9 cellular contexts compared by ENCODE assay signal in the genomic region with DNA sequence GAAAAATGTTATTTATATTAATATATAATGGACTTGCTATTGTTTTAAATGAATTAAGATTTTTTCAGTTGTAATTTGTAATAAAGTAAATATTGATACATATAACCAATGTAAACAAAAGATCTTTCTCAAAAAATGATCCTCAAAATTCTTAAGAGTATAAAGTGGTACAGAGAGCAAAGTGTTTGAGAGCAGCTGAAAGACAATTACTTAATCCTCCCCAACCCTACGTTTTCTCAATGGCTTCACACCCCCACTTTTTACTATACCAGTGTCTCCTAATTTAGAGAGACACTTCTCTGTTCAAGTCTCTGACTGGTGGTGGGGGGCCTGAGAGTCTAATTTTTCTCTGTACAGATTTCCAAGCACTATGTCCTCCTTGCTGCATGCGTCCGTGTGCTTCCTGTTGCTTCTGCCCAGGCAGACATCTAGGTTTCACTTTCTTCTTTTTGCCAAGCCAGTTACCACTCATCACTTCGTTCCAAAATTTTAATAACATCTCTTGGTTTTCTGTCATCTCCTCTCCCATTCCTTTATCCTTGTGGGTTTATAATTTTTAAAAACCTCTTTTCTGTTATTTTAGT.
DNase-seq lines count a peak whose midpoint lies in the region; ATAC-seq, FAIRE-seq and TF ChIP-seq lines count a peak whose summit lies in the region.
"Had no signal": no experiment of that assay in that cellular context is flagged by ENCODE, and none has a peak within 500 bp of the region (broad histone marks: within the 10 kb centered on the region; RNA-seq: fewer than 3 reads in every experiment).

No MANE protein-coding gene starts in this region.

- H3K27me3 ChIP-seq in AG04450 (ENCODE audit: control insufficient read depth, insufficient read depth, low read length) (peaks cover 2% of the 10 kb centered on the region), heart left ventricle (no peaks in the 10 kb centered on the region), ascending aorta (no peaks in the 10 kb centered on the region)

- TF ChIP-seq CTCF in AG04450 (IDR thresholded peaks at IDR 0.05; ENCODE audit: low read depth, low read length) (no peak), heart left ventricle (IDR thresholded peaks at IDR 0.05) (no peak), ascending aorta (IDR thresholded peaks at IDR 0.05) (no peak)

- H3K4me3 Mint-ChIP-seq in activated CD4-positive, alpha-beta memory T cell treated with anti-CD3 and anti-CD28 coated beads for 36 hours: peak overlapping the region; percentile 42
- H3K4me3 Mint-ChIP-seq in stimulated activated effector memory CD8-positive, alpha-beta T cell treated with anti-CD3 and anti-CD28 coated beads, Interleukin-12 subunit alpha, Interleukin-12 subunit beta, amount 100 ng/mL, for 72 hours: peak overlapping the region; percentile 12

- H3K4me1 Mint-ChIP-seq in activated CD4-positive, alpha-beta memory T cell treated with anti-CD3 and anti-CD28 coated beads for 36 hours (ENCODE audit: low read depth): no peaks in the 10 kb centered on the region
- no peaks in the 10 kb centered on the region for H3K4me1 Mint-ChIP-seq in stimulated activated effector memory CD8-positive, alpha-beta T cell treated with anti-CD3 and anti-CD28 coated beads, Interleukin-12 subunit alpha, Interleukin-12 subunit beta, amount 100 ng/mL, for 72 hours

- H3K9me3 ChIP-seq in AG04450 (ENCODE audit: control insufficient read depth, insufficient read depth, low read length): no peaks in the 10 kb centered on the region
- peaks cover 0 to 9% (median 0%) of the 10 kb centered on the region in 12 donors for H3K9me3 ChIP-seq in heart left ventricle
- H3K9me3 ChIP-seq in ascending aorta: no peaks in the 10 kb centered on the region

- no peaks in the 10 kb centered on the region for H3K36me3 ChIP-seq in heart left ventricle
- H3K36me3 ChIP-seq in ascending aorta: no peaks in the 10 kb centered on the region

- intact Hi-C loops in activated CD4-positive, alpha-beta memory T cell treated with anti-CD3 and anti-CD28 coated beads for 36 hours (cut with micrococcal nuclease): no loop called here
- intact Hi-C loops in left cardiac atrium (cut with DNase I): no loop called here
- intact Hi-C loops in heart left ventricle (cut with DNase I): no loop called here
- intact Hi-C loops in ascending aorta (cut with DNase I): no loop called here

- no peak overlapping the region for H3K27ac Mint-ChIP-seq in activated CD4-positive, alpha-beta memory T cell treated with anti-CD3 and anti-CD28 coated beads for 36 hours
- H3K27ac Mint-ChIP-seq in stimulated activated effector memory CD8-positive, alpha-beta T cell treated with anti-CD3 and anti-CD28 coated beads, Interleukin-12 subunit alpha, Interleukin-12 subunit beta, amount 100 ng/mL, for 72 hours: no peak overlapping the region
- H3K27ac Mint-ChIP-seq: activated naive CD4-positive, alpha-beta T cell treated with anti-CD3 and anti-CD28 coated beads, Interleukin-2, amount 50 U/mL, for 72 hours had no signal

- peak; percentile 70 for FAIRE-seq in GM19239 (lab: Jason Lieb, UNC)

- WGBS in heart left ventricle, 4 donors: 52 to 56% (median 54%) methylated on average over 4 of the region's 4 CpGs

- H3K36me3 Mint-ChIP-seq in activated CD4-positive, alpha-beta memory T cell treated with anti-CD3 and anti-CD28 coated beads for 36 hours: no peaks in the 10 kb centered on the region
- no peaks in the 10 kb centered on the region for H3K36me3 Mint-ChIP-seq in stimulated activated effector memory CD8-positive, alpha-beta T cell treated with anti-CD3 and anti-CD28 coated beads, Interleukin-12 subunit alpha, Interleukin-12 subunit beta, amount 100 ng/mL, for 72 hours
- H3K36me3 Mint-ChIP-seq: activated naive CD4-positive, alpha-beta T cell treated with anti-CD3 and anti-CD28 coated beads, Interleukin-2, amount 50 U/mL, for 72 hours had no signal

- H3K9me3 Mint-ChIP-seq in activated CD4-positive, alpha-beta memory T cell treated with anti-CD3 and anti-CD28 coated beads for 36 hours: peaks cover 9% of the 10 kb centered on the region
- peaks cover 19% of the 10 kb centered on the region for H3K9me3 Mint-ChIP-seq in stimulated activated effector memory CD8-positive, alpha-beta T cell treated with anti-CD3 and anti-CD28 coated beads, Interleukin-12 subunit alpha, Interleukin-12 subunit beta, amount 100 ng/mL, for 72 hours

- DNase-seq in AG04450 (ENCODE audit: low read depth, low spot score): no peak
- DNase-seq in GM19239 (ENCODE audit: insufficient read length, low spot score): peak; percentile 7
- no peak for DNase-seq in activated CD4-positive, alpha-beta memory T cell treated with anti-CD3 and anti-CD28 coated beads for 36 hours
- DNase-seq in stimulated activated effector memory CD8-positive, alpha-beta T cell treated with anti-CD3 and anti-CD28 coated beads, Interleukin-12 subunit alpha, Interleukin-12 subunit beta, amount 100 ng/mL, for 72 hours (ENCODE audit: low spot score in 2 of 2): no peak
- DNase-seq in left cardiac atrium: no peak
- no peak for DNase-seq in heart left ventricle
- DNase-seq in ascending aorta (ENCODE audit: low spot score in 2 of 2): no peak

- POLR2A ChIA-PET in AG04450 (lab: Yijun Ruan, JAX): no interaction called here
- POLR2A ChIA-PET in activated CD4-positive, alpha-beta memory T cell treated with anti-CD3 and anti-CD28 coated beads for 36 hours (lab: Charles Lee): no interaction called here

- TF ChIP-seq POLR2A in heart left ventricle (IDR thresholded peaks at IDR 0.05): no peak

- no peaks in the 10 kb centered on the region for H3K27me3 Mint-ChIP-seq in activated CD4-positive, alpha-beta memory T cell treated with anti-CD3 and anti-CD28 coated beads for 36 hours

- H3K4me3 ChIP-seq in AG04450 (ENCODE audit: low read depth, low read length) (peak overlapping the region; percentile 36), heart left ventricle (peak overlapping the region in 1 of 12 donors; percentile 19), ascending aorta (no peak overlapping the region)

- ATAC-seq in HG03196 (IDR thresholded peaks at IDR 0.05; ENCODE audit: unreplicated experiment) (peak; percentile 95), left cardiac atrium (no peak), heart left ventricle (no peak)
- no peak for ATAC-seq in stimulated activated effector memory CD8-positive, alpha-beta T cell treated with anti-CD3 and anti-CD28 coated beads, Interleukin-12 subunit alpha, Interleukin-12 subunit beta, amount 100 ng/mL, for 72 hours

- CTCF ChIA-PET in AG04450 (lab: Charles Lee): no interaction called here
- CTCF ChIA-PET in activated CD4-positive, alpha-beta memory T cell treated with anti-CD3 and anti-CD28 coated beads for 36 hours (lab: Charles Lee): no interaction called here

- H3K4me1 ChIP-seq in heart left ventricle (no peaks in the 10 kb centered on the region), ascending aorta (no peaks in the 10 kb centered on the region)

- H3K27ac ChIP-seq in AG04450 (ENCODE audit: low read depth, low read length): no peak overlapping the region
- H3K27ac ChIP-seq in heart left ventricle: no peak overlapping the region
- no peak overlapping the region for H3K27ac ChIP-seq in ascending aorta
